8 cellular contexts compared by ENCODE assay signal in the genomic region with DNA sequence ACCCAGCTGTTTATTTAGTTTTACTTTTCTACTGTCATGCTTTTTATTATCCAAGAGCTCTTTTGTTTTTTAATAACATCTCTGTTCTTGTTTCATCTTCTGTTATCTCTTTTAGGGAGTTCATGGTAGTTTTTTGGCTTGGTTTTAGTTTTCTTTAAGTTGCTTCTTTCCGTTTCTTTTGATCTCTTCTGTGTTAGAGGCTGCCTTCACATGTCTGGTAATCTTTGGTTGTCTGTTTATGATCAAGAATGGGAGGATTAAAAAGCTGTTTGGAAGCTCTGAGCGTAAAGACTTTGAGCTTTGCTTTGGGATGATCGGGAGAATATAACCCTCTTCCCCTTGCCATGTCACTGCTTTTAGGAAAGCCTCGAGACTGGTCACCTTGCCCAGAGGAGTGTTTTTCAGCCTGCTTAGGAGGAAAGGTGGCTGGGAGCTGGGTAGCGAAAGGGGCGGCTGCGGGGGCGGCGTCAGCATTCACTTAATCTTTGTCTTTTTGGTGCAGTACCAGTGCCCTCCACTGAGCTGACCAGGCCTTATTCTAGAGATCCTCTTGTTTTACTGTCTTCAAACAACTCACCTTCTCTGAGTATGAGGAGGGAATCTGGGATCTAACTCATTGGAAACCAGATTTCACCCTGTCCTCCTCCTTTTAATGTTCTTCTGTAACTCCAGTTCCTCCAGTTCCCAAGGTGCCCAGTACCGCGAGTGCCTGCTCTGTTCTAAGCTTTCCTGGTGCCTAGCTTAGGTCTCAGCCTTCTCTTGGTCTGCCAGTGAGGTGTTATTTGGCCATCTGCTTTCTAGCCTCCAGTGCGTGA. TPM values are rescaled to one million over a fixed set of nuclear protein-coding genes. Genes with fewer than 3 reads are reported as not detected.
DNase-seq lines count a peak whose midpoint lies in the region; ATAC-seq and TF ChIP-seq lines count a peak whose summit lies in the region.

No MANE protein-coding gene starts in this region.

- CTCF ChIA-PET in activated CD4-positive, alpha-beta memory T cell treated with anti-CD3 and anti-CD28 coated beads, Interleukin-2, amount 10 ng/mL, durations not matched to agents 7 days and 5 days (lab: Charles Lee), result interaction anchor here (0.5 to 3.2 kb wide), 46 partner anchors 8 to 871 kb away, joined by 3 to 27 read pairs (median 4); partner anchors contain the start of genes BRK1, EMC3, IRAK2 and SEC13

- no peaks in the 10 kb centered on the region for H4K20me1 ChIP-seq in neural cell (ENCODE audit: insufficient read depth)

- no peak overlapping the region for H3K27ac ChIP-seq in neural cell (ENCODE audit: low read length)
- H3K27ac ChIP-seq in thoracic aorta, result no peak overlapping the region

- peaks cover 47 to 58% (median 51%) of the 10 kb centered on the region in 3 donors for H3K4me1 Mint-ChIP-seq in IgD-negative memory B cell
- peaks cover 71% of the 10 kb centered on the region for H3K4me1 Mint-ChIP-seq in activated CD4-positive, alpha-beta memory T cell treated with anti-CD3 and anti-CD28 coated beads, Interleukin-2, amount 10 ng/mL, durations not matched to agents 7 days and 5 days

- peak; percentile 50 for TF ChIP-seq CTCF in BE2C (IDR thresholded peaks at IDR 0.05; ENCODE audit: low read depth, low read length)
- TF ChIP-seq CTCF in neural cell (IDR thresholded peaks at IDR 0.05; ENCODE audit: poor library complexity, severe bottlenecking), result peak; percentile 37
- TF ChIP-seq CTCF in thoracic aorta (IDR thresholded peaks at IDR 0.05), result peak; percentile 55

- H3K27me3 ChIP-seq in BE2C, result no peaks in the 10 kb centered on the region
- H3K27me3 ChIP-seq in endocrine pancreas (ENCODE audit: control insufficient read depth, insufficient read depth, low read length), result no peaks in the 10 kb centered on the region
- H3K27me3 ChIP-seq in neural cell (ENCODE audit: insufficient read depth, low read depth, low read length), result no peaks in the 10 kb centered on the region
- no peaks in the 10 kb centered on the region for H3K27me3 ChIP-seq in thoracic aorta (replicated peaks; ENCODE audit: insufficient read depth)

- peak overlapping the region in 3 of 4 donors; percentile 13 to 52 (median 35) for H3K4me3 Mint-ChIP-seq in IgD-negative memory B cell
- peak overlapping the region; percentile 52 for H3K4me3 Mint-ChIP-seq in activated CD4-positive, alpha-beta memory T cell treated with anti-CD3 and anti-CD28 coated beads, Interleukin-2, amount 10 ng/mL, durations not matched to agents 7 days and 5 days

- H3K36me3 ChIP-seq in BE2C, result peaks cover 6% of the 10 kb centered on the region
- H3K36me3 ChIP-seq in endocrine pancreas (ENCODE audit: control insufficient read depth, insufficient read depth, low read length), result peaks cover 4% of the 10 kb centered on the region
- no peaks in the 10 kb centered on the region for H3K36me3 ChIP-seq in neural cell (ENCODE audit: insufficient read depth, low read length)
- H3K36me3 ChIP-seq in thoracic aorta, result peaks cover 15% of the 10 kb centered on the region

- peak overlapping the region; percentile 57 to 77 (median 65) for H3K27ac Mint-ChIP-seq in IgD-negative memory B cell
- peak overlapping the region; percentile 59 for H3K27ac Mint-ChIP-seq in activated CD4-positive, alpha-beta memory T cell treated with anti-CD3 and anti-CD28 coated beads, Interleukin-2, amount 10 ng/mL, durations not matched to agents 7 days and 5 days

- no peak for TF ChIP-seq RAD21 in neural cell (conservative IDR thresholded peaks at IDR 0.05)

- no peaks in the 10 kb centered on the region for H3F3A ChIP-seq in neural cell (ENCODE audit: insufficient read depth, low read length, poor library complexity, severe bottlenecking)

- POLR2A ChIA-PET in activated CD4-positive, alpha-beta memory T cell treated with anti-CD3 and anti-CD28 coated beads, Interleukin-2, amount 10 ng/mL, durations not matched to agents 7 days and 5 days (lab: Charles Lee), result interaction anchor here (0.8 to 4.0 kb wide), 14 partner anchors 10 to 510 kb away, joined by 3 to 16 read pairs (median 6); partner anchors contain the start of genes BRK1, CRELD1, GHRL and TATDN2

- H3K9me2 ChIP-seq in neural cell (ENCODE audit: insufficient read depth, low read length), result no peaks in the 10 kb centered on the region

- H3K4me3 ChIP-seq in BE2C (ENCODE audit: low read depth, low read length) (no peak overlapping the region), endocrine pancreas (ENCODE audit: control insufficient read depth, insufficient read depth, low read length) (no peak overlapping the region), neural cell (ENCODE audit: low read length) (no peak overlapping the region), thoracic aorta (no peak overlapping the region)

- H3K27me3 Mint-ChIP-seq in IgD-negative memory B cell, result no peaks in the 10 kb centered on the region
- H3K27me3 Mint-ChIP-seq in activated CD4-positive, alpha-beta memory T cell treated with anti-CD3 and anti-CD28 coated beads, Interleukin-2, amount 10 ng/mL, durations not matched to agents 7 days and 5 days, result no peaks in the 10 kb centered on the region

- H3K9me3 ChIP-seq in BE2C (no peaks in the 10 kb centered on the region), endocrine pancreas (ENCODE audit: control insufficient read depth, low read length) (no peaks in the 10 kb centered on the region), neural cell (ENCODE audit: low read length) (no peaks in the 10 kb centered on the region), thoracic aorta (no peaks in the 10 kb centered on the region)

- H3K36me3 Mint-ChIP-seq in IgD-negative memory B cell, result peaks cover 6% of the 10 kb centered on the region
- peaks cover 86% of the 10 kb centered on the region for H3K36me3 Mint-ChIP-seq in activated CD4-positive, alpha-beta memory T cell treated with anti-CD3 and anti-CD28 coated beads, Interleukin-2, amount 10 ng/mL, durations not matched to agents 7 days and 5 days (ENCODE audit: low read depth)

- H3K4me1 ChIP-seq in BE2C (no peaks in the 10 kb centered on the region), endocrine pancreas (ENCODE audit: control insufficient read depth, insufficient read depth, low read length) (no peaks in the 10 kb centered on the region), thoracic aorta (ENCODE audit: control insufficient read depth in 1 of 2, low read depth in 2 of 2) (peaks cover 7 to 39% of the 10 kb centered on the region in 2 donors)

- H3K4me2 ChIP-seq in neural cell (ENCODE audit: low read length), result no peak overlapping the region

- H3K9ac ChIP-seq in endocrine pancreas (ENCODE audit: control insufficient read depth, insufficient read depth, low read length) (peak overlapping the region; percentile 30), neural cell (ENCODE audit: low read length) (no peak overlapping the region)

- H3K9me3 Mint-ChIP-seq in IgD-negative memory B cell, result no peaks in the 10 kb centered on the region
- no peaks in the 10 kb centered on the region for H3K9me3 Mint-ChIP-seq in activated CD4-positive, alpha-beta memory T cell treated with anti-CD3 and anti-CD28 coated beads, Interleukin-2, amount 10 ng/mL, durations not matched to agents 7 days and 5 days

- DNase-seq in BE2C (peak; percentile 40), thoracic aorta (ENCODE audit: low spot score) (no peak), DMS79 treated with DMSO at 0.1 percent for 48 hours (lab: John Stamatoyannopoulos, UW) (no peak)
- DNase-seq in activated CD4-positive, alpha-beta memory T cell treated with anti-CD3 and anti-CD28 coated beads, Interleukin-2, amount 10 ng/mL, durations not matched to agents 7 days and 5 days, result peak; percentile 72

- no peak for ATAC-seq in thoracic aorta (ENCODE audit: insufficient number of reproducible peaks, low FRiP score, low read depth)
- ATAC-seq in GM19035 (IDR thresholded peaks at IDR 0.05; ENCODE audit: unreplicated experiment), result no peak

- no peaks in the 10 kb centered on the region for H3K79me2 ChIP-seq in neural cell (replicated peaks; ENCODE audit: insufficient read depth, low read length)

- TF ChIP-seq EP300 in neural cell (conservative IDR thresholded peaks at IDR 0.05; ENCODE audit: poor library complexity, severe bottlenecking), result no peak

- H2AFZ ChIP-seq in neural cell (ENCODE audit: low read depth, low read length), result no peak overlapping the region

TF ChIP-seq in neural cell, 6 proteins besides CTCF, POLR2A, EP300 and RAD21:
- TF ChIP-seq SMC3 (conservative IDR thresholded peaks at IDR 0.05; ENCODE audit: poor library complexity) (no peak), TAF1 (IDR thresholded peaks at IDR 0.05; ENCODE audit: low read depth) (no peak)

RNA-seq across cellular contexts. Expression of gene TATDN2, which starts 15.5 kb away (rescaled TPM):
- polyA plus RNA-seq in BE2C (2012; ENCODE audit: insufficient read depth, insufficient read length, low read depth), result 15.8 TPM
- 11.6 TPM for polyA plus RNA-seq in IgD-negative memory B cell
- 10 to 100 TPM; 57.1 to 59.5 TPM for total RNA-seq in activated CD4-positive, alpha-beta memory T cell treated with anti-CD3 and anti-CD28 coated beads, Interleukin-2, amount 10 ng/mL, durations not matched to agents 7 days and 5 days
- polyA plus RNA-seq in neural cell, result 22.1 and 24.5 TPM in 2 replicates
- 30.4 and 37.6 TPM in 2 replicates for polyA minus RNA-seq in neural cell
- 10 to 100 TPM; 29.5 to 38.7 TPM for total RNA-seq in thoracic aorta

RNA-seq across cellular contexts. Expression of gene GHRL, which starts 29.0 kb away (rescaled TPM):
- not detected for polyA plus RNA-seq in BE2C (2012; ENCODE audit: insufficient read depth, insufficient read length, low read depth)
- 1.5 TPM for polyA plus RNA-seq in IgD-negative memory B cell
- total RNA-seq in activated CD4-positive, alpha-beta memory T cell treated with anti-CD3 and anti-CD28 coated beads, Interleukin-2, amount 10 ng/mL, durations not matched to agents 7 days and 5 days, result under 1 TPM; 0.91 to 0.95 TPM
- 2.8 TPM in 1 of 2 replicates, not detected in the other for polyA plus RNA-seq in neural cell
- not detected in 2 replicates for polyA minus RNA-seq in neural cell
- total RNA-seq in thoracic aorta, result 1 to 10 TPM in 1 of 2 donors, under 1 TPM in 1; 0.54 to 3.0 TPM

RNA-seq across cellular contexts. Expression of gene SEC13, which starts 57.2 kb away (rescaled TPM):
- polyA plus RNA-seq in BE2C (2012; ENCODE audit: insufficient read depth, insufficient read length, low read depth), result 238 TPM
- 111 TPM for polyA plus RNA-seq in IgD-negative memory B cell
- total RNA-seq in activated CD4-positive, alpha-beta memory T cell treated with anti-CD3 and anti-CD28 coated beads, Interleukin-2, amount 10 ng/mL, durations not matched to agents 7 days and 5 days, result 10 to 100 TPM; 84.0 to 88.8 TPM
- 112 and 125 TPM in 2 replicates for polyA plus RNA-seq in neural cell
- polyA minus RNA-seq in neural cell, result 74.5 and 81.4 TPM in 2 replicates
- 100 to 1,000 TPM; 107 to 123 TPM for total RNA-seq in thoracic aorta

Comparison
In these comparisons a context has a peak if more than half of its experiments do, and no peak if none do; other contexts are left out.
1. DNase-seq: peak in BE2C (single experiment) and activated CD4-positive, alpha-beta memory T cell treated with anti-CD3 and anti-CD28 coated beads, Interleukin-2, amount 10 ng/mL, durations not matched to agents 7 days and 5 days (single experiment); none in thoracic aorta (single experiment) and DMS79 treated with DMSO at 0.1 percent for 48 hours (single experiment).
2. Peak in every context shown above with its lines, with median percentiles within 50 percentile points of each other: CTCF ChIP-seq.